ENCODE assay signal across 1 cellular context in the genomic region with DNA sequence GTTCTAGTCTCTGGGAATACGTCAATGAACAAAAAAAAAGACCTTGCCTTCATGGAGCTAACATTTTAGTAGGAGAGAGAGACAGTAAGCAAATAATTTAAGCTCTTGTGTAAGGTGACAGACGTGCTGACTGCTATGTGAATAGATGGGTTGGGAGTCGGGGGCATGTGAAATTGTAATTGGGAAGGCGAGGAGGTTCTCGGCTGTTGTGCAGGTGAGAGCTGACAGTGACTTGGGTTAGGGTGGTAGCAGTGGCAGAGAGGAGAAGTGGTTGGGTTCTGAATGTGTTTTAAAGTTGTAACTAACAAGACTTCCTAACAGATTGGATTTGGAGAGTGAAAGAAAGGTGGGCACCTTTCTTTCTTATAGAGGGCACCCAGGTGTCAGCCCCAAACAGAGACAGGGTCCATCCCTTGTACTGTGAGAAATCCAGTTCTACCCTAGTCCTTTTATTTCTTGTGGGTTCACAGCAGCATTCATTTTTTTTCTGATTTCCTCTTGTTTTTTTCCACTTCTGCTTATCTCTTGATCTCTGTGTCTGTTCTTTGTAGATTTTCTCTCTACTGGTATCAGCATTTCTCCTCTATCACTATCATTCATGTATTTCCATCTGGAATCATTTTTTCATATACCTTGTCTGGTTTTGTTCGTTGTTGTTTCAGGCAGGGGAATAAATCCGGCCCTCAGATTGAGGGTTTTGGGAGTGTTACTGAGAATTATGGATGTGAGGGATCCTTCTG.
TF ChIP-seq lines count a peak whose summit lies in the region.

No MANE protein-coding gene starts in this region.

TF ChIP-seq in H1, 55 proteins besides CTCF, POLR2A, EP300 and RAD21:
- TF ChIP-seq POLR2AphosphoS5 (IDR thresholded peaks at IDR 0.05; ENCODE audit: low read depth, low read length) (peak; percentile 48; the same call in 1 of the 2 replicates), CHD2 (IDR thresholded peaks at IDR 0.05; ENCODE audit: low read length) (no peak)
